In the genomic region with DNA sequence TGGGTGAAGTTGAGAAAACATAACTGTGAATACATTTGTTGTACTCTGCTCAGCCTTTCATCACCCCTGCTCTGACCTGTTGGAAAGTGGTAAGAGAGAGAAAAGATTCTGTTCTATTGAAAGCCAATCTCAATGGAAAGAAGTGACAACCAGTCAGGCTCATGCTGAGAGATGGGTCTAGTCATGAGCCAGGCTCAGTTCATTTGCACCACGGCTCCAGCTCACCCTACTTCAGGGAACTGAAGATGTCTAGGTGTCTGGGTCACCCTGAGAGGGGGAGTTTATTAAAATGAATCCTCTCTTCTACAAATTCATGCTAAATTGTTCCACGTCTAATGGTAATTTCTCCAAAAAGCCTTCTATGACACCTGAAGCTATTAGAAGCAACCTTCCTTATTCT, we compare ENCODE assay signal across 25 cellular contexts. TPM values are rescaled to one million over a fixed set of nuclear protein-coding genes. Genes with fewer than 3 reads are reported as not detected.
DNase-seq lines count a peak whose midpoint lies in the region; ATAC-seq, FAIRE-seq and TF ChIP-seq lines count a peak whose summit lies in the region.
"Had no signal": no experiment of that assay in that cellular context is flagged by ENCODE, and none has a peak within 500 bp of the region (broad histone marks: within the 10 kb centered on the region; RNA-seq: fewer than 3 reads in every experiment).

No MANE protein-coding gene starts in this region.

- H4K20me1 ChIP-seq in HepG2 (ENCODE audit: insufficient read depth, low read length) = no peaks in the 10 kb centered on the region

- FAIRE-seq in HepG2 (lab: Jason Lieb, UNC) = no peak
- FAIRE-seq: GM18507, TTC549 had no signal

- H3K4me3 Mint-ChIP-seq in stimulated activated effector memory CD8-positive, alpha-beta T cell treated with anti-CD3 and anti-CD28 coated beads, Interleukin-12 subunit alpha, Interleukin-12 subunit beta, amount 100 ng/mL, for 72 hours = no peak overlapping the region
- H3K4me3 Mint-ChIP-seq in T-helper 2 cell treated with Interferon-gamma antibody and Interleukin-4, amounts not matched to agents 5 μg/mL and 100 μg/mL, for 36 hours = no peak overlapping the region
- H3K4me3 Mint-ChIP-seq: naive B cell had no signal

- H3K27ac Mint-ChIP-seq in stimulated activated effector memory CD8-positive, alpha-beta T cell treated with anti-CD3 and anti-CD28 coated beads, Interleukin-12 subunit alpha, Interleukin-12 subunit beta, amount 100 ng/mL, for 72 hours = no peak overlapping the region
- no peak overlapping the region for H3K27ac Mint-ChIP-seq in T-helper 2 cell treated with Interferon-gamma antibody and Interleukin-4, amounts not matched to agents 5 μg/mL and 100 μg/mL, for 36 hours
- H3K27ac Mint-ChIP-seq: naive B cell, progenitor cell of endocrine pancreas had no signal

- H3K4me2 ChIP-seq in HepG2 (ENCODE audit: low read depth, low read length) = no peak overlapping the region

- intact Hi-C loops in right lobe of liver (cut with DNase I) = no loop called here
- intact Hi-C loops in HepG2 (cut with micrococcal nuclease; ENCODE audit: unreplicated experiment) = no loop called here
- intact Hi-C loops in lower lobe of right lung (cut with DNase I) = no loop called here
- intact Hi-C loops in vagina (cut with DNase I) = no loop called here

- peak overlapping the region in 2 of 3 donors; percentile 55 to 77 for H3K27ac ChIP-seq in right lobe of liver
- no peak overlapping the region for H3K27ac ChIP-seq in HepG2 (ENCODE audit: extremely low read length, insufficient read depth, low read length)
- H3K27ac ChIP-seq in lower lobe of right lung = peak overlapping the region; percentile 15
- peak overlapping the region; percentile 80 for H3K27ac ChIP-seq in vagina

- no peaks in the 10 kb centered on the region for H3K9me3 Mint-ChIP-seq in stimulated activated effector memory CD8-positive, alpha-beta T cell treated with anti-CD3 and anti-CD28 coated beads, Interleukin-12 subunit alpha, Interleukin-12 subunit beta, amount 100 ng/mL, for 72 hours
- H3K9me3 Mint-ChIP-seq in T-helper 2 cell treated with Interferon-gamma antibody and Interleukin-4, amounts not matched to agents 5 μg/mL and 100 μg/mL, for 36 hours = peaks cover 2% of the 10 kb centered on the region
- H3K9me3 Mint-ChIP-seq: naive B cell had no signal

- H3K4me1 ChIP-seq in right lobe of liver (peaks cover 0 to 46% (median 20%) of the 10 kb centered on the region in 4 donors), HepG2 (ENCODE audit: insufficient read depth, low read length) (peaks cover 27% of the 10 kb centered on the region), lower lobe of right lung (peaks cover 30% of the 10 kb centered on the region), vagina (peaks cover 55% of the 10 kb centered on the region)

- H3K27me3 Mint-ChIP-seq in T-helper 2 cell treated with Interferon-gamma antibody and Interleukin-4, amounts not matched to agents 5 μg/mL and 100 μg/mL, for 36 hours (ENCODE audit: low read depth) = peaks cover 3% of the 10 kb centered on the region

- no peaks in the 10 kb centered on the region for H3K79me2 ChIP-seq in HepG2 (ENCODE audit: insufficient read depth, low read length)

- CTCF ChIA-PET in HepG2 (lab: Yijun Ruan, JAX; ENCODE audit: low intra/inter-chr PET ratio, low total read pairs) = no interaction called here

- TF ChIP-seq EP300 in HepG2 (IDR thresholded peaks at IDR 0.05; ENCODE audit: low read depth in 2 of 2, low read length in 2 of 2) (no peak), HepG2 (CRISPR knock-in tag; IDR thresholded peaks at IDR 0.05; ENCODE audit: borderline replicate concordance) (no peak)

- DNase-seq in right lobe of liver (no peak), HepG2 (ENCODE audit: low spot score) (no peak), lower lobe of right lung (no peak), vagina (ENCODE audit: extremely low spot score in 2 of 2) (no peak), RKO (ENCODE audit: low spot score) (no peak), CD1c-positive myeloid dendritic cell (ENCODE audit: extremely low spot score) (no peak)
- no peak for DNase-seq in stimulated activated effector memory CD8-positive, alpha-beta T cell treated with anti-CD3 and anti-CD28 coated beads, Interleukin-12 subunit alpha, Interleukin-12 subunit beta, amount 100 ng/mL, for 72 hours (ENCODE audit: low spot score in 2 of 2)
- DNase-seq in T-helper 2 cell treated with Interferon-gamma antibody and Interleukin-4, amounts not matched to agents 5 μg/mL and 100 μg/mL, for 36 hours (ENCODE audit: low spot score) = no peak
- DNase-seq: activated CD4-positive, alpha-beta T cell treated with anti-CD3 and anti-CD28 coated beads, Interleukin-2, amount 50 U/mL, for 48 hours; activated CD8-positive, alpha-beta memory T cell treated with anti-CD3 and anti-CD28 coated beads, Interleukin-2, amount 50 U/mL, for 4 hours; activated naive CD4-positive, alpha-beta T cell treated with anti-CD3 and anti-CD28 coated beads, Interleukin-2, amount 50 U/mL, for 16 hours; BE2C; DMS 273 treated with DMSO at 0.1 percent for 48 hours; naive B cell; NCI-H1092 treated with DMSO at 0.1 percent for 48 hours; NCI-H1694 treated with DMSO at 0.1 percent for 48 hours; NCI-H82; stimulated activated CD4-positive, alpha-beta T cell treated with anti-CD3 and anti-CD28 coated beads, Interleukin-1b, Interleukin-23, amount 100 ng/mL, for 48 hours; stimulated activated naive CD8-positive, alpha-beta T cell treated with anti-CD3 and anti-CD28 coated beads, Interleukin-15, Interleukin-2, amounts not matched to agents 100 U/mL and 50 U/mL, for 24 hours; trophoblast cell had no signal

- TF ChIP-seq POLR2A in right lobe of liver (IDR thresholded peaks at IDR 0.05) (no peak), HepG2 (IDR thresholded peaks at IDR 0.05; ENCODE audit: insufficient read depth in 1 of 2, low read depth in 2 of 2, low read length in 2 of 2) (no peak), vagina (IDR thresholded peaks at IDR 0.05) (no peak)

- H3K36me3 ChIP-seq in right lobe of liver = no peaks in the 10 kb centered on the region
- no peaks in the 10 kb centered on the region for H3K36me3 ChIP-seq in HepG2 (replicated peaks in 1 of 2; ENCODE audit: control insufficient read depth in 1 of 2, insufficient read depth in 2 of 2, low read length in 2 of 2)
- H3K36me3 ChIP-seq in lower lobe of right lung = no peaks in the 10 kb centered on the region
- no peaks in the 10 kb centered on the region for H3K36me3 ChIP-seq in vagina
- H3K36me3 ChIP-seq: BE2C had no signal

- 84% methylated on average over 2 of the region's 2 CpGs for WGBS in right lobe of liver (ENCODE audit: insufficient coverage, low coverage, low lambda C conversion rate, missing lambda C conversion rate)
- 98% methylated on average over 2 of the region's 2 CpGs for WGBS in HepG2 (ENCODE audit: low lambda C conversion rate)

- peaks cover 26% of the 10 kb centered on the region for H3K36me3 Mint-ChIP-seq in stimulated activated effector memory CD8-positive, alpha-beta T cell treated with anti-CD3 and anti-CD28 coated beads, Interleukin-12 subunit alpha, Interleukin-12 subunit beta, amount 100 ng/mL, for 72 hours
- H3K36me3 Mint-ChIP-seq in T-helper 2 cell treated with Interferon-gamma antibody and Interleukin-4, amounts not matched to agents 5 μg/mL and 100 μg/mL, for 36 hours (ENCODE audit: low read depth) = peaks cover 7% of the 10 kb centered on the region
- H3K36me3 Mint-ChIP-seq: naive B cell had no signal

- H3K4me3 ChIP-seq in right lobe of liver (no peak overlapping the region), HepG2 (replicated peaks in 1 of 3; ENCODE audit: insufficient read depth in 1 of 3, low read depth in 2 of 3, low read length in 3 of 3) (no peak overlapping the region), lower lobe of right lung (no peak overlapping the region), vagina (no peak overlapping the region)
- H3K4me3 ChIP-seq: skin epidermis had no signal

- in situ Hi-C loops in HepG2 (cut with HindIII; ENCODE audit: extremely low pct_ligation_motif_present, low pct_unique_long_range_greater_than_20kb) = no loop called here

- H3K27me3 ChIP-seq in right lobe of liver (no peaks in the 10 kb centered on the region), HepG2 (ENCODE audit: control insufficient read depth in 1 of 2, insufficient read depth in 2 of 2, low read length in 2 of 2) (no peaks in the 10 kb centered on the region), lower lobe of right lung (ENCODE audit: low read depth) (no peaks in the 10 kb centered on the region), vagina (no peaks in the 10 kb centered on the region)
- H3K27me3 ChIP-seq: BE2C had no signal

- no peak overlapping the region for H3K9ac ChIP-seq in HepG2 (ENCODE audit: insufficient read depth, low read depth, low read length)

- POLR2A ChIA-PET in HepG2 (lab: Yijun Ruan, JAX) = no interaction called here

- H2AFZ ChIP-seq in HepG2 (ENCODE audit: low read length) = no peak overlapping the region

- peaks cover 16% of the 10 kb centered on the region for H3K4me1 Mint-ChIP-seq in stimulated activated effector memory CD8-positive, alpha-beta T cell treated with anti-CD3 and anti-CD28 coated beads, Interleukin-12 subunit alpha, Interleukin-12 subunit beta, amount 100 ng/mL, for 72 hours
- peaks cover 22% of the 10 kb centered on the region for H3K4me1 Mint-ChIP-seq in T-helper 2 cell treated with Interferon-gamma antibody and Interleukin-4, amounts not matched to agents 5 μg/mL and 100 μg/mL, for 36 hours (ENCODE audit: low read depth)

- ATAC-seq in right lobe of liver = no peak
- no peak for ATAC-seq in HepG2
- no peak for ATAC-seq in lower lobe of right lung
- ATAC-seq in stimulated activated effector memory CD8-positive, alpha-beta T cell treated with anti-CD3 and anti-CD28 coated beads, Interleukin-12 subunit alpha, Interleukin-12 subunit beta, amount 100 ng/mL, for 72 hours = peak; percentile 51
- ATAC-seq: left colon; stimulated activated naive CD8-positive, alpha-beta T cell treated with anti-CD3 and anti-CD28 coated beads, Interleukin-15, Interleukin-2, amounts not matched to agents 100 U/mL and 50 U/mL, for 24 hours had no signal

- no peak for TF ChIP-seq RAD21 in HepG2 (CRISPR knock-in tag; IDR thresholded peaks at IDR 0.05)

- BruUV-seq in HepG2 (replicated peaks; lab: Mats Ljungman, UMichigan) = no TSS peak

- H3K9me3 ChIP-seq in right lobe of liver (no peaks in the 10 kb centered on the region), HepG2 (ENCODE audit: low read length) (no peaks in the 10 kb centered on the region), lower lobe of right lung (no peaks in the 10 kb centered on the region), vagina (no peaks in the 10 kb centered on the region)
- H3K9me3 ChIP-seq: BE2C had no signal

- TF ChIP-seq CTCF in right lobe of liver (IDR thresholded peaks at IDR 0.05) = no peak
- TF ChIP-seq CTCF in HepG2 (CRISPR knock-in tag; IDR thresholded peaks at IDR 0.05) = no peak
- TF ChIP-seq CTCF in lower lobe of right lung (IDR thresholded peaks at IDR 0.05) = no peak
- TF ChIP-seq CTCF in vagina (IDR thresholded peaks at IDR 0.05) = no peak

RNA-seq across cellular contexts. Expression of a gene that starts 12.1 kb away (rescaled TPM):
- total RNA-seq in right lobe of liver (10 to 100 TPM in 5 of 6 experiments, 1 to 10 TPM in 1; 9.0 to 22.3 (median 18.9) TPM), HepG2 (2016; rRNA removed; fragmentation: Illumina TruSeq; extraction: Trizol) (15.0 and 17.9 TPM in 2 replicates), lower lobe of right lung (35.7 TPM), vagina (41.0 TPM)
- 4.8 and 5.4 TPM in 2 replicates for total RNA-seq in HepG2 (2016; cell fraction: cytosol; rRNA removed; fragmentation: Illumina TruSeq; extraction: Trizol; ENCODE audit: low read depth)
- total RNA-seq in HepG2 (2016; cell fraction: insoluble cytoplasmic fraction; rRNA removed; fragmentation: Illumina TruSeq; extraction: Trizol) = 15.8 and 17.7 TPM in 2 replicates
- 11.2 and 12.0 TPM in 2 replicates for total RNA-seq in HepG2 (2016; cell fraction: membrane; rRNA removed; fragmentation: Illumina TruSeq; extraction: Trizol)
- total RNA-seq in HepG2 (2016; cell fraction: nucleus; rRNA removed; fragmentation: Illumina TruSeq; extraction: Trizol) = 21.8 and 24.6 TPM in 2 replicates
- polyA plus RNA-seq in HepG2 (2011; rRNA removed) = 4.3 and 5.9 TPM in 2 replicates
- 2.6 and 4.4 TPM in 2 replicates for polyA plus RNA-seq in HepG2 (2011; cell fraction: cytosol; rRNA removed)
- polyA plus RNA-seq in HepG2 (2011; cell fraction: nucleus; rRNA removed) = 3.1 and 3.5 TPM in 2 replicates
- polyA plus RNA-seq in HepG2 (2012) = 3.1 and 3.3 TPM in 2 replicates
- 3.1 and 3.6 TPM in 2 replicates for polyA plus RNA-seq in HepG2 (2016; cell fraction: cytosol; fragmentation: Illumina TruSeq; extraction: Trizol; ENCODE audit: low read depth)
- polyA plus RNA-seq in HepG2 (2016; cell fraction: insoluble cytoplasmic fraction; fragmentation: Illumina TruSeq; extraction: Trizol; ENCODE audit: low read depth) = 14.7 and 16.1 TPM in 2 replicates
- polyA plus RNA-seq in HepG2 (2016; cell fraction: membrane; fragmentation: Illumina TruSeq; extraction: Trizol; ENCODE audit: low read depth) = 6.2 and 7.4 TPM in 2 replicates
- polyA plus RNA-seq in HepG2 (2016; cell fraction: nucleus; fragmentation: Illumina TruSeq; extraction: Trizol; ENCODE audit: insufficient read depth, low read depth) = 29.8 and 31.9 TPM in 2 replicates
- 3.7 and 12.5 TPM in 2 replicates for polyA minus RNA-seq in HepG2 (2011; rRNA and poly(A)+ RNA removed; ENCODE audit: low replicate concordance)
- 3.7 and 4.0 TPM in 2 replicates for polyA minus RNA-seq in HepG2 (2011; cell fraction: cytosol; rRNA and poly(A)+ RNA removed)
- 8.6 and 13.1 TPM in 2 replicates for polyA minus RNA-seq in HepG2 (2011; cell fraction: nucleus; rRNA and poly(A)+ RNA removed)

RNA-seq across cellular contexts. Expression of a gene that starts 25.9 kb away (rescaled TPM):
- 100 to 1,000 TPM in 2 of 6 experiments, 10 to 100 TPM in 4; 15.0 to 127 (median 80.7) TPM for total RNA-seq in right lobe of liver
- 58.1 and 59.9 TPM in 2 replicates for total RNA-seq in HepG2 (2016; rRNA removed; fragmentation: Illumina TruSeq; extraction: Trizol)
- total RNA-seq in HepG2 (2016; cell fraction: cytosol; rRNA removed; fragmentation: Illumina TruSeq; extraction: Trizol; ENCODE audit: low read depth) = 21.6 and 22.5 TPM in 2 replicates
- 50.7 and 62.7 TPM in 2 replicates for total RNA-seq in HepG2 (2016; cell fraction: insoluble cytoplasmic fraction; rRNA removed; fragmentation: Illumina TruSeq; extraction: Trizol)
- total RNA-seq in HepG2 (2016; cell fraction: membrane; rRNA removed; fragmentation: Illumina TruSeq; extraction: Trizol) = 33.4 and 39.8 TPM in 2 replicates
- total RNA-seq in HepG2 (2016; cell fraction: nucleus; rRNA removed; fragmentation: Illumina TruSeq; extraction: Trizol) = 33.1 and 39.3 TPM in 2 replicates
- polyA plus RNA-seq in HepG2 (2011; rRNA removed) = 21.8 and 25.1 TPM in 2 replicates
- 32.0 and 34.2 TPM in 2 replicates for polyA plus RNA-seq in HepG2 (2011; cell fraction: cytosol; rRNA removed)
- 20.1 and 23.1 TPM in 2 replicates for polyA plus RNA-seq in HepG2 (2011; cell fraction: nucleus; rRNA removed)
- 30.5 and 47.4 TPM in 2 replicates for polyA plus RNA-seq in HepG2 (2012)
- 30.8 and 35.7 TPM in 2 replicates for polyA plus RNA-seq in HepG2 (2016; cell fraction: cytosol; fragmentation: Illumina TruSeq; extraction: Trizol; ENCODE audit: low read depth)
- polyA plus RNA-seq in HepG2 (2016; cell fraction: insoluble cytoplasmic fraction; fragmentation: Illumina TruSeq; extraction: Trizol; ENCODE audit: low read depth) = 81.9 and 99.8 TPM in 2 replicates
- polyA plus RNA-seq in HepG2 (2016; cell fraction: membrane; fragmentation: Illumina TruSeq; extraction: Trizol; ENCODE audit: low read depth) = 45.1 and 45.4 TPM in 2 replicates
- 60.8 and 61.8 TPM in 2 replicates for polyA plus RNA-seq in HepG2 (2016; cell fraction: nucleus; fragmentation: Illumina TruSeq; extraction: Trizol; ENCODE audit: insufficient read depth, low read depth)
- 3.6 and 48.3 TPM in 2 replicates for polyA minus RNA-seq in HepG2 (2011; rRNA and poly(A)+ RNA removed; ENCODE audit: low replicate concordance)
- 35.2 and 40.9 TPM in 2 replicates for polyA minus RNA-seq in HepG2 (2011; cell fraction: cytosol; rRNA and poly(A)+ RNA removed)
- 13.9 and 20.1 TPM in 2 replicates for polyA minus RNA-seq in HepG2 (2011; cell fraction: nucleus; rRNA and poly(A)+ RNA removed)
- total RNA-seq in lower lobe of right lung = 204 TPM
- 1,162 TPM for total RNA-seq in vagina
